ENCODE assay signal across 22 cellular contexts in genomic region chr16:15517743-15518142, GRCh38.
A peak's percentile ranks its signal among the peaks of the same experiment; 100 is the strongest.
DNase-seq lines count a peak whose midpoint lies in the region; ATAC-seq, FAIRE-seq and TF ChIP-seq lines count a peak whose summit lies in the region.
"Had no signal": no experiment of that assay in that cellular context is flagged by ENCODE, and none has a peak within 500 bp of the region (broad histone marks: within the 10 kb centered on the region; RNA-seq: fewer than 3 reads in every experiment).

No MANE protein-coding gene starts in this region.

- H3K36me3 ChIP-seq in endodermal cell (ENCODE audit: control insufficient read depth, insufficient read depth, low read length): no peaks in the 10 kb centered on the region
- H3K36me3 ChIP-seq in upper lobe of right lung: no peaks in the 10 kb centered on the region
- H3K36me3 ChIP-seq: HAP-1, neutrophil had no signal

- H3K36me3 Mint-ChIP-seq in endodermal cell (ENCODE audit: low read depth) (no peaks in the 10 kb centered on the region), nephron (ENCODE audit: low read depth) (peaks cover 9% of the 10 kb centered on the region), type B pancreatic cell (no peaks in the 10 kb centered on the region)
- H3K36me3 Mint-ChIP-seq: activated naive CD8-positive, alpha-beta T cell treated with anti-CD3 and anti-CD28 coated beads, Interleukin-2, amount 10 ng/mL, durations not matched to agents 7 days and 5 days; CD4-positive, CD25-positive, alpha-beta regulatory T cell; IgD-negative memory B cell had no signal

- H3K27ac ChIP-seq in endodermal cell (ENCODE audit: low read depth, low read length) (peak overlapping the region; percentile 90), upper lobe of right lung (peak overlapping the region; percentile 63)
- H3K27ac ChIP-seq: brain microvascular endothelial cell, neutrophil had no signal

- intact Hi-C loops in upper lobe of right lung (cut with DNase I): no loop called here

- no peaks in the 10 kb centered on the region for H3K9me3 Mint-ChIP-seq in endodermal cell
- no peaks in the 10 kb centered on the region for H3K9me3 Mint-ChIP-seq in nephron
- H3K9me3 Mint-ChIP-seq in type B pancreatic cell: no peaks in the 10 kb centered on the region
- H3K9me3 Mint-ChIP-seq: activated naive CD8-positive, alpha-beta T cell treated with anti-CD3 and anti-CD28 coated beads, Interleukin-2, amount 10 ng/mL, durations not matched to agents 7 days and 5 days; activated T-helper 17 cell treated with anti-CD3 and anti-CD28 coated beads, Interleukin-2, amount 50 U/mL, for 72 hours; CD4-positive, CD25-positive, alpha-beta regulatory T cell; IgD-negative memory B cell; T-helper 2 cell treated with Interferon-gamma antibody and Interleukin-4, amounts not matched to agents 5 μg/mL and 100 μg/mL, for 36 hours had no signal

- DNase-seq in HTR-8/SVneo (ENCODE audit: insufficient read length, low spot score) (no peak), endodermal cell (no peak), upper lobe of right lung (no peak), cerebellar cortex (ENCODE audit: low spot score) (no peak), type B pancreatic cell (ENCODE audit: extremely low spot score, unreplicated experiment) (no peak)
- no peak for DNase-seq in activated naive CD4-positive, alpha-beta T cell treated with anti-CD3 and anti-CD28 coated beads, Interleukin-2, amount 50 U/mL, for 16 hours
- DNase-seq: activated CD4-positive, alpha-beta T cell treated with anti-CD3 and anti-CD28 coated beads, Interleukin-2, amount 50 U/mL, for 4 hours; activated CD8-positive, alpha-beta memory T cell treated with anti-CD3 and anti-CD28 coated beads, Interleukin-2, amount 50 U/mL, for 4 hours; activated naive CD8-positive, alpha-beta T cell treated with anti-CD3 and anti-CD28 coated beads, Interleukin-2, amount 10 ng/mL, durations not matched to agents 7 days and 5 days; brain microvascular endothelial cell; CD4-positive, CD25-positive, alpha-beta regulatory T cell; NCI-H1105 treated with DMSO at 0.1 percent for 48 hours; NCI-H2029 treated with DMSO at 0.1 percent for 48 hours had no signal

- H3K9ac ChIP-seq in endodermal cell (ENCODE audit: extremely low read depth, low read length, poor library complexity, severe bottlenecking): no peak overlapping the region

- no peak for ATAC-seq in upper lobe of right lung
- ATAC-seq: activated T-helper 17 cell treated with anti-CD3 and anti-CD28 coated beads, Interleukin-2, amount 50 U/mL, for 72 hours had no signal

- H3K27me3 ChIP-seq in endodermal cell (ENCODE audit: control insufficient read depth, insufficient read depth, low read length, poor library complexity, severe bottlenecking): no peaks in the 10 kb centered on the region
- no peaks in the 10 kb centered on the region for H3K27me3 ChIP-seq in upper lobe of right lung
- H3K27me3 ChIP-seq: brain microvascular endothelial cell, neutrophil had no signal

- 80 to 94% methylated on average over 1 to 3 of the region's 3 CpGs for WGBS in endodermal cell (ENCODE audit: insufficient coverage in 1 of 2, insufficient read length in 1 of 2), 2 experiments

- H3K4me1 Mint-ChIP-seq in endodermal cell: peaks cover 33% of the 10 kb centered on the region
- peaks cover 52% of the 10 kb centered on the region for H3K4me1 Mint-ChIP-seq in nephron
- peaks cover 27% of the 10 kb centered on the region for H3K4me1 Mint-ChIP-seq in type B pancreatic cell (ENCODE audit: unreplicated experiment)

- no peaks in the 10 kb centered on the region for H3K9me3 ChIP-seq in endodermal cell (ENCODE audit: control insufficient read depth, low read length)
- H3K9me3 ChIP-seq in upper lobe of right lung: no peaks in the 10 kb centered on the region
- H3K9me3 ChIP-seq: HAP-1, neutrophil had no signal

- H3K4me3 ChIP-seq in endodermal cell (ENCODE audit: low read length) (no peak overlapping the region), upper lobe of right lung (no peak overlapping the region)
- H3K4me3 ChIP-seq: HAP-1 had no signal

- H3K4me3 Mint-ChIP-seq in endodermal cell (no peak overlapping the region), nephron (no peak overlapping the region), type B pancreatic cell (no peak overlapping the region)
- H3K4me3 Mint-ChIP-seq: activated naive CD8-positive, alpha-beta T cell treated with anti-CD3 and anti-CD28 coated beads, Interleukin-2, amount 10 ng/mL, durations not matched to agents 7 days and 5 days; activated T-helper 17 cell treated with anti-CD3 and anti-CD28 coated beads, Interleukin-2, amount 50 U/mL, for 72 hours; CD4-positive, CD25-positive, alpha-beta regulatory T cell; IgD-negative memory B cell; T-helper 2 cell treated with Interferon-gamma antibody and Interleukin-4, amounts not matched to agents 5 μg/mL and 100 μg/mL, for 36 hours had no signal

- H3K27me3 Mint-ChIP-seq in endodermal cell (ENCODE audit: insufficient read depth) (peaks cover 5% of the 10 kb centered on the region), nephron (ENCODE audit: low read depth) (peaks cover 8% of the 10 kb centered on the region), type B pancreatic cell (no peaks in the 10 kb centered on the region)
- H3K27me3 Mint-ChIP-seq: activated naive CD8-positive, alpha-beta T cell treated with anti-CD3 and anti-CD28 coated beads, Interleukin-2, amount 10 ng/mL, durations not matched to agents 7 days and 5 days; activated T-helper 17 cell treated with anti-CD3 and anti-CD28 coated beads, Interleukin-2, amount 50 U/mL, for 72 hours; CD4-positive, CD25-positive, alpha-beta regulatory T cell; IgD-negative memory B cell had no signal

- TF ChIP-seq CTCF in endodermal cell (conservative IDR thresholded peaks at IDR 0.05) (no peak), nephron (IDR thresholded peaks at IDR 0.05; ENCODE audit: unreplicated experiment in 3 of 3) (no peak), upper lobe of right lung (IDR thresholded peaks at IDR 0.05) (no peak), type B pancreatic cell (conservative IDR thresholded peaks at IDR 0.05) (no peak)

- H3K27ac Mint-ChIP-seq in endodermal cell (no peak overlapping the region), nephron (peak overlapping the region; percentile 19 to 70 (median 40)), type B pancreatic cell (no peak overlapping the region)
- H3K27ac Mint-ChIP-seq: activated naive CD8-positive, alpha-beta T cell treated with anti-CD3 and anti-CD28 coated beads, Interleukin-2, amount 10 ng/mL, durations not matched to agents 7 days and 5 days; activated T-helper 17 cell treated with anti-CD3 and anti-CD28 coated beads, Interleukin-2, amount 50 U/mL, for 72 hours; IgD-negative memory B cell; progenitor cell of endocrine pancreas; T-helper 2 cell treated with Interferon-gamma antibody and Interleukin-4, amounts not matched to agents 5 μg/mL and 100 μg/mL, for 36 hours had no signal

- FAIRE-seq in HTR-8/SVneo (lab: Jason Lieb, UNC): peak; percentile 82
- FAIRE-seq: D721Med, urothelium cell line had no signal

- H3K4me1 ChIP-seq in endodermal cell (ENCODE audit: control insufficient read depth, insufficient read depth, low read length) (no peaks in the 10 kb centered on the region), upper lobe of right lung (peaks cover 20% of the 10 kb centered on the region)
- H3K4me1 ChIP-seq: HAP-1 had no signal

Comparison
In these comparisons a context has a peak if more than half of its experiments do, and no peak if none do; other contexts are left out.
1. H3K27ac Mint-ChIP-seq: peak in nephron (3 of 3); none in endodermal cell (single experiment) and type B pancreatic cell (single experiment).